22 cellular contexts compared by ENCODE assay signal in the genomic region with DNA sequence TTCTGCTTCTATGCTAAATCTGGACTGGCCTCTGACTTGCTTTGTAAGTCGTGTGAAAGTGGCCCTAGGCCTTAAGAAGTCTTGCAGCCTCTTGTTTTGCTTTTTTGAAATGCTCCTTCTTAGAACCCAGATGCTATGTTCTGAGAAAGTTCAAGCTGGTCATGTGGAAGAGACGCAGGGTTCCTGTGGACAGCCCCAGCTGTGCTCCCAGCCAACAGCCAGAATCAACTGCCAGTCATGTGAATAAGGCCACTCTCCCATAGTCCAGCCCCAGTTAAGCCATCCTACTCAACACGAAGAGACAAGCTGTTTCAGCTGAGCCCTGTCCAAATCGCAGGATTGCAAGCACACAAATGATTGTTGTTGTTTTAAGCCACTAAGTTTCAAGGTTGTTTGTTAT. TPM values are rescaled to one million over a fixed set of nuclear protein-coding genes. Genes with fewer than 3 reads are reported as not detected.
"Had no signal": no experiment of that assay in that cellular context is flagged by ENCODE, and none has a peak within 500 bp of the region (broad histone marks: within the 10 kb centered on the region; RNA-seq: fewer than 3 reads in every experiment).

No MANE protein-coding gene starts in this region.

- H3K27me3 ChIP-seq: brain microvascular endothelial cell, SJSA1, upper lobe of left lung had no signal

- H3K4me1 Mint-ChIP-seq: activated CD4-positive, alpha-beta T cell treated with anti-CD3 and anti-CD28 coated beads, Interleukin-2, amount 10 ng/mL, durations not matched to agents 7 days and 5 days; nephron progenitor cell had no signal

- H3K36me3 Mint-ChIP-seq: activated naive CD8-positive, alpha-beta T cell had no signal

- H3K4me1 ChIP-seq: upper lobe of left lung had no signal

- H3K9me3 ChIP-seq: SJSA1, upper lobe of left lung had no signal

- H3K27ac Mint-ChIP-seq: activated CD4-positive, alpha-beta T cell treated with anti-CD3 and anti-CD28 coated beads, Interleukin-2, amount 10 ng/mL, durations not matched to agents 7 days and 5 days; activated naive CD8-positive, alpha-beta T cell; nephron progenitor cell had no signal

- H3K4me3 Mint-ChIP-seq: activated CD4-positive, alpha-beta T cell treated with anti-CD3 and anti-CD28 coated beads, Interleukin-2, amount 10 ng/mL, durations not matched to agents 7 days and 5 days; activated naive CD8-positive, alpha-beta T cell; nephron progenitor cell had no signal

- H3K9me3 Mint-ChIP-seq: activated CD4-positive, alpha-beta T cell treated with anti-CD3 and anti-CD28 coated beads, Interleukin-2, amount 10 ng/mL, durations not matched to agents 7 days and 5 days; nephron progenitor cell had no signal

- ATAC-seq: stimulated activated naive CD8-positive, alpha-beta T cell treated with anti-CD3 and anti-CD28 coated beads, Interleukin-15, Interleukin-2, amounts not matched to agents 100 U/mL and 50 U/mL, for 24 hours had no signal

- H3K27me3 Mint-ChIP-seq: activated CD4-positive, alpha-beta T cell treated with anti-CD3 and anti-CD28 coated beads, Interleukin-2, amount 10 ng/mL, durations not matched to agents 7 days and 5 days; activated naive CD8-positive, alpha-beta T cell had no signal

- H3K4me3 ChIP-seq: SJSA1, upper lobe of left lung had no signal

- H3K27ac ChIP-seq: brain microvascular endothelial cell, SJSA1, upper lobe of left lung had no signal

- H3K36me3 ChIP-seq: brain microvascular endothelial cell, SJSA1, upper lobe of left lung had no signal

- DNase-seq: activated CD4-positive, alpha-beta T cell treated with anti-CD3 and anti-CD28 coated beads, Interleukin-2, amount 10 ng/mL, durations not matched to agents 7 days and 5 days; activated CD8-positive, alpha-beta memory T cell treated with anti-CD3 and anti-CD28 coated beads for 24 hours; activated gamma-delta T cell treated with Interleukin-2 at 50 U/mL for 16 hours; brain microvascular endothelial cell; hypothalamus; mesendoderm; nephron progenitor cell; small intestine; stimulated activated CD4-positive, alpha-beta T cell treated with anti-CD3 and anti-CD28 coated beads, Interleukin-4, amount 100 ng/mL, for 4 hours; stimulated activated CD8-positive, alpha-beta memory T cell treated with anti-CD3 and anti-CD28 coated beads, Interleukin-4, amount 100 ng/mL, for 48 hours; stimulated activated naive CD8-positive, alpha-beta T cell treated with anti-CD3 and anti-CD28 coated beads, Interleukin-15, Interleukin-2, amounts not matched to agents 100 U/mL and 50 U/mL, for 24 hours; T-helper 9 cell; upper lobe of left lung had no signal

RNA-seq across cellular contexts. Expression of a gene that starts 37.3 kb away (rescaled TPM):
- total RNA-seq: activated CD4-positive, alpha-beta T cell treated with anti-CD3 and anti-CD28 coated beads, Interleukin-2, amount 10 ng/mL, durations not matched to agents 7 days and 5 days; chondrocyte; dermis microvascular lymphatic vessel endothelial cell; epithelial cell of proximal tubule; kidney epithelial cell; lower leg skin; osteoblast; pulmonary artery endothelial cell; SJSA1; upper lobe of left lung had no signal
- polyA plus RNA-seq: small intestine had no signal
